ENCODE assay signal across 8 cellular contexts in genomic region chr21:39184050-39184980, GRCh38. TPM values are rescaled to one million over a fixed set of nuclear protein-coding genes. Genes with fewer than 3 reads are reported as not detected.
DNase-seq lines count a peak whose midpoint lies in the region; ATAC-seq and TF ChIP-seq lines count a peak whose summit lies in the region.

No MANE protein-coding gene starts in this region.

- peaks cover 34 to 60% (median 42%) of the 10 kb centered on the region in 4 donors for H3K4me1 Mint-ChIP-seq in CD4-positive, CD25-positive, alpha-beta regulatory T cell

- no peaks in the 10 kb centered on the region for H3K27me3 Mint-ChIP-seq in CD4-positive, CD25-positive, alpha-beta regulatory T cell

- no peaks in the 10 kb centered on the region for H3K9me1 ChIP-seq in IMR-90 (ENCODE audit: insufficient read depth, low read length)

- peaks cover 1% of the 10 kb centered on the region for H3K36me3 ChIP-seq in CD4-positive, CD25-positive, alpha-beta regulatory T cell (ENCODE audit: control insufficient read depth, insufficient read depth, low read length)
- no peaks in the 10 kb centered on the region for H3K36me3 ChIP-seq in IMR-90 (ENCODE audit: control insufficient read depth, insufficient read depth, low read length)
- H3K36me3 ChIP-seq in adrenal gland (replicated peaks in 1 of 2) = no peaks in the 10 kb centered on the region
- H3K36me3 ChIP-seq in thymus (ENCODE audit: control insufficient read depth, insufficient read depth) = no peaks in the 10 kb centered on the region

- H3K18ac ChIP-seq in IMR-90 (ENCODE audit: low read depth, low read length) = no peak overlapping the region

- H3K4me1 ChIP-seq in CD4-positive, CD25-positive, alpha-beta regulatory T cell (ENCODE audit: control insufficient read depth, insufficient read depth, low read length, poor library complexity, severe bottlenecking) = peaks cover 27% of the 10 kb centered on the region
- H3K4me1 ChIP-seq in IMR-90 (ENCODE audit: control insufficient read depth, insufficient read depth, low read length) (peaks cover 2% of the 10 kb centered on the region; the same call in 1 of the 2 replicates), adrenal gland (replicated peaks in 1 of 2) (peaks cover 7 to 22% of the 10 kb centered on the region in 2 donors), thymus (ENCODE audit: control insufficient read depth, insufficient read depth, low read length) (peaks cover 3% of the 10 kb centered on the region)

- 20% methylated on average over 2 of the region's 22 CpGs; no CpG with 5 or more reads in 1 of the 2 experiments for WGBS in IMR-90 (ENCODE audit: extremely low coverage in 2 of 2, insufficient read length in 1 of 2), 2 experiments
- 2 to 4% (median 3%) methylated on average over 19 to 22 of the region's 22 CpGs for WGBS in adrenal gland, 4 donors
- 3% methylated on average over 22 of the region's 22 CpGs for WGBS in thymus

- in situ Hi-C loops in IMR-90 (cut with MboI; ENCODE audit: low sequenced_read_pairs) = no loop called here

- peak overlapping the region; percentile 58 for H3K23ac ChIP-seq in IMR-90 (ENCODE audit: low read depth, low read length)

- TF ChIP-seq POLR2A in IMR-90 (IDR thresholded peaks at IDR 0.05; ENCODE audit: low read depth, low read length) (no peak), adrenal gland (IDR thresholded peaks at IDR 0.05) (peak in 1 of 2 donors; percentile 53)

- H2AK5ac ChIP-seq in IMR-90 (ENCODE audit: low read depth, low read length) = no peak overlapping the region

- CTCF ChIA-PET in IMR-90 (lab: Yijun Ruan, JAX) = interaction anchor here (1.0 to 1.2 kb wide), 2 partner anchors 16 to 249 kb away, joined by 3 read pairs; no protein-coding TSS in a partner anchor

- peak overlapping the region; percentile 92 to 100 (median 97) for H3K4me3 Mint-ChIP-seq in CD4-positive, CD25-positive, alpha-beta regulatory T cell

- H3K4me2 ChIP-seq in IMR-90 (ENCODE audit: low read depth, low read length) = peak overlapping the region; percentile 30

- no peaks in the 10 kb centered on the region for H3K9me3 Mint-ChIP-seq in CD4-positive, CD25-positive, alpha-beta regulatory T cell

- no peak overlapping the region for H2BK20ac ChIP-seq in IMR-90 (ENCODE audit: low read depth, low read length)

- no peak overlapping the region for H2BK15ac ChIP-seq in IMR-90 (ENCODE audit: low read depth, low read length)

- TF ChIP-seq CTCF in IMR-90 (conservative IDR thresholded peaks at IDR 0.05; ENCODE audit: low read depth, low read length) (no peak), adrenal gland (IDR thresholded peaks at IDR 0.05) (no peak)

- POLR2A ChIA-PET in IMR-90 (lab: Charles Lee; ENCODE audit: unreplicated experiment) = interaction anchor here (0.6 kb wide), 2 partner anchors 10 to 16 kb away, joined by 3 to 8 read pairs; no protein-coding TSS in a partner anchor

- dilution Hi-C loops in IMR-90 (cut with HindIII; ENCODE audit: low sequenced_read_pairs, unreplicated experiment) = no loop called here

- peak in 1 of 3 donors; percentile 37 for DNase-seq in CD4-positive, CD25-positive, alpha-beta regulatory T cell
- DNase-seq in IMR-90 = no peak
- DNase-seq in adrenal gland = no peak
- no peak for DNase-seq in left colon
- DNase-seq in hepatic stellate cell (ENCODE audit: low spot score) = no peak

- H3K27ac ChIP-seq in CD4-positive, CD25-positive, alpha-beta regulatory T cell (ENCODE audit: insufficient read depth, low read length, poor library complexity, severe bottlenecking) = peak overlapping the region; percentile 89
- H3K27ac ChIP-seq in IMR-90 (ENCODE audit: insufficient read depth, low read length) (peak overlapping the region; percentile 61), adrenal gland (peak overlapping the region; percentile 83 to 94 (median 86)), layer of hippocampus (ENCODE audit: low read depth, low read length) (peak overlapping the region; percentile 92), thymus (ENCODE audit: low read depth) (peak overlapping the region; percentile 91)

- peak overlapping the region; percentile 55 for H3K9ac ChIP-seq in IMR-90 (ENCODE audit: low read depth, low read length)

- H2AFZ ChIP-seq in IMR-90 (replicated peaks; ENCODE audit: low read length, poor library complexity) = peak overlapping the region; percentile 97

- peak overlapping the region; percentile 42; the same call in 1 of the 2 replicates for H3K4ac ChIP-seq in IMR-90 (ENCODE audit: low read depth, low read length)

- no peak for TF ChIP-seq RAD21 in IMR-90 (IDR thresholded peaks at IDR 0.05; ENCODE audit: low read length)

- no peaks in the 10 kb centered on the region for H3K9me3 ChIP-seq in CD4-positive, CD25-positive, alpha-beta regulatory T cell (ENCODE audit: control insufficient read depth in 2 of 2, low read length in 2 of 2)
- H3K9me3 ChIP-seq in IMR-90 (ENCODE audit: control insufficient read depth, insufficient read depth, low read length) (no peaks in the 10 kb centered on the region), adrenal gland (replicated peaks in 1 of 3) (no peaks in the 10 kb centered on the region), thymus (ENCODE audit: control insufficient read depth) (no peaks in the 10 kb centered on the region)

- peak overlapping the region; percentile 25 for H2BK5ac ChIP-seq in IMR-90 (ENCODE audit: low read depth, low read length, poor library complexity, severe bottlenecking)

- H3K14ac ChIP-seq in IMR-90 (replicated peaks; ENCODE audit: low read depth, low read length) = peak overlapping the region; percentile 14; the same call in 1 of the 2 replicates

- peak overlapping the region; percentile 85 to 95 (median 90) for H3K27ac Mint-ChIP-seq in CD4-positive, CD25-positive, alpha-beta regulatory T cell

- peak overlapping the region; percentile 85 for H3K4me3 ChIP-seq in CD4-positive, CD25-positive, alpha-beta regulatory T cell (ENCODE audit: low read depth, low read length)
- H3K4me3 ChIP-seq in IMR-90 (ENCODE audit: insufficient read depth, low read depth, low read length) = peak overlapping the region; percentile 92
- H3K4me3 ChIP-seq in adrenal gland = peak overlapping the region; percentile 39 to 90 (median 72)
- H3K4me3 ChIP-seq in thymus (ENCODE audit: low read length) = peak overlapping the region; percentile 75

- peaks cover 9% of the 10 kb centered on the region for H3K36me3 Mint-ChIP-seq in CD4-positive, CD25-positive, alpha-beta regulatory T cell

- no peak overlapping the region for H4K5ac ChIP-seq in IMR-90 (ENCODE audit: low read depth, low read length)

- peaks cover 15 to 29% of the 10 kb centered on the region in 2 experiments for H3K79me1 ChIP-seq in IMR-90 (ENCODE audit: low read depth in 1 of 2, low read length in 2 of 2)

- no peaks in the 10 kb centered on the region for H3K27me3 ChIP-seq in CD4-positive, CD25-positive, alpha-beta regulatory T cell (ENCODE audit: control insufficient read depth, insufficient read depth, low read length)
- H3K27me3 ChIP-seq in IMR-90 (ENCODE audit: control insufficient read depth, insufficient read depth, low read length) (no peaks in the 10 kb centered on the region), adrenal gland (no peaks in the 10 kb centered on the region), layer of hippocampus (ENCODE audit: control insufficient read depth, insufficient read depth, low read length) (no peaks in the 10 kb centered on the region), thymus (ENCODE audit: control insufficient read depth, insufficient read depth) (no peaks in the 10 kb centered on the region)

- no TSS peak for BruUV-seq in IMR-90 (replicated peaks; lab: Mats Ljungman, UMichigan)

- H4K8ac ChIP-seq in IMR-90 (ENCODE audit: low read depth in 2 of 2, low read length in 2 of 2) = peak overlapping the region; percentile 18 to 71; a peak in 2 of 4 replicates

- peak overlapping the region; percentile 22; the same call in 1 of the 2 replicates for H3K56ac ChIP-seq in IMR-90 (ENCODE audit: extremely low read depth, insufficient read depth, low read length)

- H2AK9ac ChIP-seq in IMR-90 (replicated peaks; ENCODE audit: low read depth, low read length, poor library complexity) = peak overlapping the region; percentile 74

- H4K91ac ChIP-seq in IMR-90 (ENCODE audit: insufficient read depth, low read depth, low read length) = no peak overlapping the region

- H4K20me1 ChIP-seq in IMR-90 (ENCODE audit: insufficient read depth, low read length) = peaks cover 6% of the 10 kb centered on the region; the same call in 1 of the 2 replicates

- ATAC-seq in CD4-positive, CD25-positive, alpha-beta regulatory T cell (ENCODE audit: low read depth in 2 of 2) = no peak
- no peak for ATAC-seq in IMR-90 (ENCODE audit: low read depth)
- ATAC-seq in left colon = no peak
- ATAC-seq in GM19467 (IDR thresholded peaks at IDR 0.05; ENCODE audit: unreplicated experiment) = no peak

- H2BK120ac ChIP-seq in IMR-90 (ENCODE audit: low read depth, low read length) = no peak overlapping the region

- intact Hi-C loops in IMR-90 (cut with micrococcal nuclease) = loop anchor here (5.0 kb wide), 2 partner anchors 203 to 263 kb away; partner anchors contain the start of gene LCA5L
- intact Hi-C loops in adrenal gland (cut with DNase I) = loop anchor here in 1 of 2 donors (10.0 kb wide), 1 partner anchor 200 kb away; a partner anchor contains a TSS
- intact Hi-C loops in left colon (cut with DNase I, micrococcal nuclease) = loop anchor here in 1 of 2 donors (10.0 kb wide), 1 partner anchor 200 kb away; a partner anchor contains a TSS

TF ChIP-seq in IMR-90, 13 proteins besides CTCF, POLR2A, EP300 and RAD21 (continues in another document):
- TF ChIP-seq MXI1 (IDR thresholded peaks at IDR 0.05; ENCODE audit: borderline replicate concordance, low read depth, low read length) (no peak), ELK1 (IDR thresholded peaks at IDR 0.05; ENCODE audit: borderline replicate concordance, low read depth, low read length) (no peak), FOS (IDR thresholded peaks at IDR 0.05; ENCODE audit: low read depth, low read length) (no peak)

RNA-seq across cellular contexts. Expression of gene PSMG1, which starts 1.1 kb away (rescaled TPM):
- total RNA-seq in CD4-positive, CD25-positive, alpha-beta regulatory T cell = 15.6 TPM
- polyA plus RNA-seq in CD4-positive, CD25-positive, alpha-beta regulatory T cell = 10 to 100 TPM; 45.9 to 52.0 (median 48.6) TPM
- total RNA-seq in IMR-90 (2012; rRNA removed) = 37.8 and 51.1 TPM in 2 replicates
- polyA plus RNA-seq in IMR-90 (2012; rRNA removed) = 34.6 and 45.4 TPM in 2 replicates
- polyA plus RNA-seq in IMR-90 (2012; cell fraction: cytosol; rRNA removed) = 10.1 and 14.3 TPM in 2 replicates
- polyA plus RNA-seq in IMR-90 (2012; cell fraction: nucleus; rRNA removed; ENCODE audit: low replicate concordance) = 1.8 and 29.8 TPM in 2 replicates
- 10 to 100 TPM; 19.0 to 59.8 (median 32.6) TPM for total RNA-seq in adrenal gland
- polyA plus RNA-seq in adrenal gland = 100 to 1,000 TPM in 1 of 3 donors, 10 to 100 TPM in 2; 27.1 to 104 (median 45.6) TPM
- polyA plus RNA-seq in thymus = 57.2 TPM
- total RNA-seq in left colon = 10 to 100 TPM; 31.8 to 40.6 TPM
